ENCODE assay signal across 14 cellular contexts in genomic region chr9:87194471-87194870, GRCh38.
DNase-seq lines count a peak whose midpoint lies in the region; TF ChIP-seq lines count a peak whose summit lies in the region.
"Had no signal": no experiment of that assay in that cellular context is flagged by ENCODE, and none has a peak within 500 bp of the region (broad histone marks: within the 10 kb centered on the region; RNA-seq: fewer than 3 reads in every experiment).

No MANE protein-coding gene starts in this region.

- H3F3A ChIP-seq in PC-9 (ENCODE audit: insufficient read depth, low read depth): no peaks in the 10 kb centered on the region
- no peaks in the 10 kb centered on the region for H3F3A ChIP-seq in MM.1S (ENCODE audit: insufficient read depth, low read length)

- no peaks in the 10 kb centered on the region for H4K20me1 ChIP-seq in PC-9 (ENCODE audit: insufficient read depth)
- H4K20me1 ChIP-seq in MM.1S (ENCODE audit: insufficient read depth, low read length): no peaks in the 10 kb centered on the region

- BruUV-seq in PC-9 (replicated peaks; lab: Mats Ljungman, UMichigan): no TSS peak

- intact Hi-C loops in PC-9 (cut with micrococcal nuclease; ENCODE audit: unreplicated experiment): no loop called here

- H3K27ac ChIP-seq in AG04450 (ENCODE audit: low read depth, low read length) (peak overlapping the region; percentile 63), PC-9 (no peak overlapping the region), MM.1S (ENCODE audit: low read length) (no peak overlapping the region)
- no peak overlapping the region for H3K27ac ChIP-seq in CD8-positive, alpha-beta memory T cell (ENCODE audit: low read depth, low read length)
- H3K27ac ChIP-seq: KMS-11, Peyer's patch had no signal

- no peak overlapping the region for H3K4me3 ChIP-seq in AG04450 (ENCODE audit: low read depth, low read length)
- no peak overlapping the region for H3K4me3 ChIP-seq in PC-9
- peak overlapping the region; percentile 5 for H3K4me3 ChIP-seq in epithelial cell of proximal tubule (ENCODE audit: low read depth, low read length)
- no peak overlapping the region for H3K4me3 ChIP-seq in CD8-positive, alpha-beta memory T cell (ENCODE audit: low read length)
- H3K4me3 ChIP-seq in MM.1S (ENCODE audit: low read length): no peak overlapping the region
- H3K4me3 ChIP-seq: Peyer's patch had no signal

- H3K27me3 Mint-ChIP-seq in CD8-positive, alpha-beta memory T cell: peaks cover 14 to 18% of the 10 kb centered on the region in 2 donors

- H2AFZ ChIP-seq in PC-9 (no peak overlapping the region), MM.1S (ENCODE audit: low read length) (no peak overlapping the region)

- H3K27me3 ChIP-seq in AG04450 (ENCODE audit: control insufficient read depth, insufficient read depth, low read length) (no peaks in the 10 kb centered on the region), PC-9 (ENCODE audit: insufficient read depth, low read depth) (no peaks in the 10 kb centered on the region), MM.1S (replicated peaks; ENCODE audit: insufficient read depth, low read length) (no peaks in the 10 kb centered on the region)
- no peaks in the 10 kb centered on the region for H3K27me3 ChIP-seq in CD8-positive, alpha-beta memory T cell (ENCODE audit: insufficient read depth, low read length, poor library complexity, severe bottlenecking)
- H3K27me3 ChIP-seq: Peyer's patch had no signal

- H3K27ac Mint-ChIP-seq in CD8-positive, alpha-beta memory T cell: no peak overlapping the region

- CTCF ChIA-PET in AG04450 (lab: Charles Lee) (no interaction called here), PC-9 (lab: Charles Lee) (no interaction called here)
- CTCF ChIA-PET in CD8-positive, alpha-beta memory T cell (lab: Charles Lee): no interaction called here

- POLR2A ChIA-PET in AG04450 (lab: Yijun Ruan, JAX) (interaction anchor here (1.0 kb wide), 1 partner anchor 247 kb away, joined by 3 read pairs; the partner anchor contains the start of gene GAS1), PC-9 (lab: Charles Lee; ENCODE audit: unreplicated experiment) (no interaction called here)
- POLR2A ChIA-PET in CD8-positive, alpha-beta memory T cell (lab: Charles Lee): no interaction called here

- H3K9me2 ChIP-seq in PC-9 (ENCODE audit: insufficient read depth): no peaks in the 10 kb centered on the region
- H3K9me2 ChIP-seq in MM.1S (replicated peaks; ENCODE audit: insufficient read depth, low read length): no peaks in the 10 kb centered on the region

- H3K4me2 ChIP-seq in PC-9 (peak overlapping the region; percentile 11; the same call in 1 of the 2 replicates), MM.1S (ENCODE audit: low read depth, low read length) (no peak overlapping the region)
- H3K4me2 ChIP-seq: KMS-11 had no signal

- H3K4me1 Mint-ChIP-seq in CD8-positive, alpha-beta memory T cell: peaks cover 0 to 7% (median 1%) of the 10 kb centered on the region in 3 donors

- no peaks in the 10 kb centered on the region for H3K79me2 ChIP-seq in PC-9 (ENCODE audit: low read depth)
- H3K79me2 ChIP-seq in MM.1S (ENCODE audit: low read length): no peaks in the 10 kb centered on the region

- no peaks in the 10 kb centered on the region for H3K36me3 Mint-ChIP-seq in CD8-positive, alpha-beta memory T cell

- DNase-seq in AG04450 (ENCODE audit: low read depth, low spot score) (peak; percentile 29), PC-9 (peak in 1 of 2 experiments; percentile 60), epithelial cell of proximal tubule (ENCODE audit: low read depth) (peak; percentile 98), non-pigmented ciliary epithelial cell (ENCODE audit: low read depth) (peak; percentile 89), MM.1S (no peak)
- DNase-seq in CD8-positive, alpha-beta memory T cell: no peak
- DNase-seq in activated T-cell treated with anti-CD3 and anti-CD28 coated beads, Interleukin-2, amount 50 U/mL, for 1 hour: no peak
- no peak for DNase-seq in stimulated activated CD4-positive, alpha-beta T cell treated with anti-CD3 and anti-CD28 coated beads, Interleukin-1b, Interleukin-23, amount 100 ng/mL, for 48 hours
- DNase-seq: GF-D8; head of caudate nucleus; NCI-H2171; Peyer's patch; stimulated activated CD4-positive, alpha-beta T cell treated with anti-CD3 and anti-CD28 coated beads, Interleukin-12 subunit alpha, Interleukin-12 subunit beta, amount 100 ng/mL, for 4 hours had no signal

- no peak overlapping the region for H3K4me3 Mint-ChIP-seq in CD8-positive, alpha-beta memory T cell

- H3K36me3 ChIP-seq in PC-9 (ENCODE audit: low read depth) (no peaks in the 10 kb centered on the region), MM.1S (replicated peaks; ENCODE audit: insufficient read depth, low read length) (no peaks in the 10 kb centered on the region)
- no peaks in the 10 kb centered on the region for H3K36me3 ChIP-seq in CD8-positive, alpha-beta memory T cell (ENCODE audit: insufficient read depth, low read length)
- H3K36me3 ChIP-seq: Peyer's patch had no signal

- H3K4me1 ChIP-seq in PC-9 (replicated peaks; ENCODE audit: insufficient read depth): peaks cover 17% of the 10 kb centered on the region; the same call in 1 of the 2 replicates
- no peaks in the 10 kb centered on the region for H3K4me1 ChIP-seq in CD8-positive, alpha-beta memory T cell (ENCODE audit: insufficient read depth, low read length)
- H3K4me1 ChIP-seq in MM.1S (ENCODE audit: low read length): no peaks in the 10 kb centered on the region
- H3K4me1 ChIP-seq: Peyer's patch had no signal

- H3K9me3 Mint-ChIP-seq in CD8-positive, alpha-beta memory T cell: no peaks in the 10 kb centered on the region

- no peak overlapping the region for H3K9ac ChIP-seq in MM.1S (ENCODE audit: low read length)
- H3K9ac ChIP-seq: KMS-11 had no signal

- no peaks in the 10 kb centered on the region for H3K9me3 ChIP-seq in AG04450 (ENCODE audit: control insufficient read depth, insufficient read depth, low read length)
- no peaks in the 10 kb centered on the region for H3K9me3 ChIP-seq in PC-9 (ENCODE audit: insufficient read depth, low read depth)
- H3K9me3 ChIP-seq in CD8-positive, alpha-beta memory T cell (ENCODE audit: low read length): no peaks in the 10 kb centered on the region
- no peaks in the 10 kb centered on the region for H3K9me3 ChIP-seq in MM.1S (replicated peaks; ENCODE audit: insufficient read depth, low read length)
- H3K9me3 ChIP-seq: Peyer's patch had no signal

- TF ChIP-seq CTCF in AG04450 (IDR thresholded peaks at IDR 0.05; ENCODE audit: low read depth, low read length) (no peak), PC-9 (conservative IDR thresholded peaks at IDR 0.05) (no peak), epithelial cell of proximal tubule (conservative IDR thresholded peaks at IDR 0.05; ENCODE audit: low read depth, low read length) (no peak), MM.1S (IDR thresholded peaks at IDR 0.05; ENCODE audit: low read length) (no peak)

Comparison
In these comparisons a context has a peak if more than half of its experiments do, and no peak if none do; other contexts are left out.
1. DNase-seq: peak in AG04450 (single experiment), epithelial cell of proximal tubule (single experiment) and non-pigmented ciliary epithelial cell (single experiment); none in CD8-positive, alpha-beta memory T cell (0 of 5), activated T-cell treated with anti-CD3 and anti-CD28 coated beads, Interleukin-2, amount 50 U/mL, for 1 hour (single experiment), MM.1S (single experiment) and stimulated activated CD4-positive, alpha-beta T cell treated with anti-CD3 and anti-CD28 coated beads, Interleukin-1b, Interleukin-23, amount 100 ng/mL, for 48 hours (single experiment).